22 cellular contexts compared by ENCODE assay signal in the genomic region with DNA sequence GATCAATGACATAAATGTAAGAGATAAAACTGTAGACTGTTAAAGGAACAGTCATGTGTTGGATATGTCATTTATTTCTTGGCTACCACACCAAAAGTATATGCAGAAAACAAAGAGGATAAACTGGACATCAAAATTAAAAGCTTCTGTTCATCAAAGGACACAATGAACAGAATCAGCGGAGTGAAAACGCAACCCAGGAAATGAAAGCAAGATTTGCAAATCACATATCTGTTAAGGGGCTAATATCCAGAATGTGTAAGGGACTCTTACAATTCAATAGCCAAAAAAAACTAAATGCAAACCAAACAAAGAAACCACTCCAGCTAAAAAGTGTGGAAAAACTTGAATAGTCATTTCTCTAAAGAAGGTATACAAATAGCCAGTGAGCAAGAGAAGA.
DNase-seq lines count a peak whose midpoint lies in the region; ATAC-seq lines count a peak whose summit lies in the region.
"Had no signal": no experiment of that assay in that cellular context is flagged by ENCODE, and none has a peak within 500 bp of the region (broad histone marks: within the 10 kb centered on the region; RNA-seq: fewer than 3 reads in every experiment).

No MANE protein-coding gene starts in this region.

- no peak for DNase-seq in effector memory CD8-positive, alpha-beta T cell
- no peak for DNase-seq in stimulated activated CD4-positive, alpha-beta T cell treated with anti-CD3 and anti-CD28 coated beads, Interleukin-12 subunit alpha, Interleukin-12 subunit beta, amount 100 ng/mL, for 4 hours
- no peak for DNase-seq in activated CD8-positive, alpha-beta memory T cell treated with anti-CD3 and anti-CD28 coated beads, Interleukin-2, amount 50 U/mL, for 48 hours
- DNase-seq: activated CD4-positive, alpha-beta memory T cell treated with anti-CD3 and anti-CD28 coated beads for 36 hours; activated effector memory CD4-positive, alpha-beta T cell treated with Interleukin-2 at 50 U/mL for 16 hours; activated naive CD8-positive, alpha-beta T cell treated with anti-CD3 and anti-CD28 coated beads, Interleukin-2, amount 10 ng/mL, durations not matched to agents 7 days and 5 days; CD4-positive, alpha-beta memory T cell; mucosa of descending colon; NCI-H510A; nephron progenitor cell; NK-92 treated with Interleukin-12 subunit alpha and Interleukin-12 subunit beta, amount 100 ng/mL, for 24 hours; ovary; Peyer's patch; SIG-M5; stimulated activated CD4-positive, alpha-beta T cell treated with anti-CD3 and anti-CD28 coated beads, Interleukin-4, amount 100 ng/mL, for 24 hours; stimulated activated naive CD4-positive, alpha-beta T cell treated with Interleukin-2 at 50 U/mL for 16 hours had no signal

- no peaks in the 10 kb centered on the region for H3K4me1 Mint-ChIP-seq in effector memory CD8-positive, alpha-beta T cell (ENCODE audit: low read depth in 2 of 2)
- H3K4me1 Mint-ChIP-seq: activated naive CD8-positive, alpha-beta T cell treated with anti-CD3 and anti-CD28 coated beads, Interleukin-2, amount 10 ng/mL, durations not matched to agents 7 days and 5 days; central memory CD8-positive, alpha-beta T cell; nephron progenitor cell had no signal

- H3K27me3 Mint-ChIP-seq in effector memory CD8-positive, alpha-beta T cell = no peaks in the 10 kb centered on the region
- H3K27me3 Mint-ChIP-seq: activated CD4-positive, alpha-beta memory T cell treated with anti-CD3 and anti-CD28 coated beads for 36 hours; CD4-positive, alpha-beta memory T cell; central memory CD8-positive, alpha-beta T cell had no signal

- no peak overlapping the region for H3K4me3 Mint-ChIP-seq in effector memory CD8-positive, alpha-beta T cell
- H3K4me3 Mint-ChIP-seq: activated CD4-positive, alpha-beta memory T cell treated with anti-CD3 and anti-CD28 coated beads for 36 hours; activated naive CD8-positive, alpha-beta T cell treated with anti-CD3 and anti-CD28 coated beads, Interleukin-2, amount 10 ng/mL, durations not matched to agents 7 days and 5 days; central memory CD8-positive, alpha-beta T cell; nephron progenitor cell had no signal

- peaks cover 3% of the 10 kb centered on the region for H3K36me3 Mint-ChIP-seq in effector memory CD8-positive, alpha-beta T cell (ENCODE audit: insufficient read depth)
- H3K36me3 Mint-ChIP-seq: activated CD4-positive, alpha-beta memory T cell treated with anti-CD3 and anti-CD28 coated beads for 36 hours; activated naive CD8-positive, alpha-beta T cell treated with anti-CD3 and anti-CD28 coated beads, Interleukin-2, amount 10 ng/mL, durations not matched to agents 7 days and 5 days had no signal

- H3K9me3 Mint-ChIP-seq in effector memory CD8-positive, alpha-beta T cell = no peaks in the 10 kb centered on the region
- H3K9me3 Mint-ChIP-seq: activated CD4-positive, alpha-beta memory T cell treated with anti-CD3 and anti-CD28 coated beads for 36 hours; central memory CD8-positive, alpha-beta T cell; nephron progenitor cell had no signal

- no peak overlapping the region for H3K27ac Mint-ChIP-seq in effector memory CD8-positive, alpha-beta T cell
- H3K27ac Mint-ChIP-seq: activated CD4-positive, alpha-beta memory T cell treated with anti-CD3 and anti-CD28 coated beads for 36 hours; activated naive CD8-positive, alpha-beta T cell treated with anti-CD3 and anti-CD28 coated beads, Interleukin-2, amount 10 ng/mL, durations not matched to agents 7 days and 5 days; nephron progenitor cell had no signal

- peak; percentile 31 for ATAC-seq in GM18909 (IDR thresholded peaks at IDR 0.05; ENCODE audit: poor library complexity, unreplicated experiment)
- peak; percentile 37 for ATAC-seq in GM21619 (IDR thresholded peaks at IDR 0.05; ENCODE audit: unreplicated experiment)
- ATAC-seq in HG03460 (IDR thresholded peaks at IDR 0.05; ENCODE audit: unreplicated experiment) = peak; percentile 50
- no peak for ATAC-seq in GM21737 (IDR thresholded peaks at IDR 0.05; ENCODE audit: unreplicated experiment)
- ATAC-seq in effector memory CD8-positive, alpha-beta T cell (replicated peaks) = no peak
- ATAC-seq: activated CD4-positive, CD25-positive, alpha-beta regulatory T cell treated with anti-CD3 and anti-CD28 coated beads, Interleukin-2, amount 50 U/mL, for 24 hours; mucosa of descending colon had no signal

Comparison
In these comparisons a context has a peak if more than half of its experiments do, and no peak if none do; other contexts are left out.
1. ATAC-seq: peak in GM18909 (single experiment), GM21619 (single experiment) and HG03460 (single experiment); none in GM21737 (single experiment) and effector memory CD8-positive, alpha-beta T cell (single experiment).